Comparison of ENCODE assay signal across 16 cellular contexts in the genomic region with DNA sequence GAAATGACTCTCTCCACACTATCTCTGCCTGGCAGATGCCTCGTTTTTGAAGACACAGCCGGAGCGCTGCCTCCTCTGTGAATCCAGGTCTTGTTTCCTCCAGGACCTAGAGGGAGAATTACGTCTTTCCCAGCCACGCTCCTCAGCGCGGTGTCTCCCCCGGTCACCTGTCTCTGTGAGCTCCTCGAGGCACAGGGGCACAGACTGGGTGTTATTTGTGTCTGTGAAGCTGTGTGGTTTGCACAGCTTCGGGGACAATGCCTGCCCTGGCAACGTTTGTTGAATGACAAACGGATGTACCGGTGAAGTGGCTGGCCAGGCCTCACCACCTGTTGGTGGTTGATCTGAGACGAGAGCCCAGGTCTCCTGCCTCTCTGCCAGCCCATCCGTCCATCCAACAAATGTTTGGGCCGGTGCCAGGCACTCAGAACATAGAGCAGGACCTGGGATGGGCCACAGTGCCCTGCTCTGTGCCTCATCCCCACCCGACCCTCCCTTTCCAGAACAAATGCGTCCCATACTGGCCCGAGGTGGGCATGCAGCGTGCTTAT. TPM values are rescaled to one million over a fixed set of nuclear protein-coding genes. Genes with fewer than 3 reads are reported as not detected.
DNase-seq lines count a peak whose midpoint lies in the region; ATAC-seq and TF ChIP-seq lines count a peak whose summit lies in the region.
"Had no signal": no experiment of that assay in that cellular context is flagged by ENCODE, and none has a peak within 500 bp of the region (broad histone marks: within the 10 kb centered on the region; RNA-seq: fewer than 3 reads in every experiment).

No MANE protein-coding gene starts in this region.

- peak overlapping the region; percentile 83 for H3K27ac Mint-ChIP-seq in T-helper 2 cell treated with Interferon-gamma antibody and Interleukin-4, amounts not matched to agents 5 μg/mL and 100 μg/mL, for 36 hours
- peak overlapping the region; percentile 94 for H3K27ac Mint-ChIP-seq in memory B cell

- peak overlapping the region; percentile 59 for H3K4me3 Mint-ChIP-seq in T-helper 2 cell treated with Interferon-gamma antibody and Interleukin-4, amounts not matched to agents 5 μg/mL and 100 μg/mL, for 36 hours
- peak overlapping the region; percentile 99 for H3K4me3 Mint-ChIP-seq in memory B cell

- H3K27me3 ChIP-seq in left ventricle myocardium inferior (ENCODE audit: low read depth) (no peaks in the 10 kb centered on the region), upper lobe of right lung (no peaks in the 10 kb centered on the region)

- H3K36me3 Mint-ChIP-seq in T-helper 2 cell treated with Interferon-gamma antibody and Interleukin-4, amounts not matched to agents 5 μg/mL and 100 μg/mL, for 36 hours (ENCODE audit: low read depth) = peaks cover 85% of the 10 kb centered on the region
- peaks cover 63% of the 10 kb centered on the region for H3K36me3 Mint-ChIP-seq in memory B cell

- peaks cover 76% of the 10 kb centered on the region for H3K4me1 Mint-ChIP-seq in T-helper 2 cell treated with Interferon-gamma antibody and Interleukin-4, amounts not matched to agents 5 μg/mL and 100 μg/mL, for 36 hours (ENCODE audit: low read depth)
- H3K4me1 Mint-ChIP-seq in memory B cell = peaks cover 72% of the 10 kb centered on the region

- H3K4me3 ChIP-seq in left ventricle myocardium inferior (no peak overlapping the region), upper lobe of right lung (no peak overlapping the region)
- H3K4me3 ChIP-seq: prostate gland had no signal

- ATAC-seq in memory B cell (ENCODE audit: low read depth) (no peak), upper lobe of right lung (no peak), HG02852 (IDR thresholded peaks at IDR 0.05; ENCODE audit: unreplicated experiment) (no peak)

- H3K27ac ChIP-seq in left ventricle myocardium inferior (replicated peaks) (no peak overlapping the region), upper lobe of right lung (peak overlapping the region; percentile 17)
- H3K27ac ChIP-seq: prostate gland had no signal

- no peaks in the 10 kb centered on the region for H3K9me3 ChIP-seq in left ventricle myocardium inferior (replicated peaks)
- no peaks in the 10 kb centered on the region for H3K9me3 ChIP-seq in upper lobe of right lung
- H3K9me3 ChIP-seq: prostate gland had no signal

- no peaks in the 10 kb centered on the region for H3K36me3 ChIP-seq in left ventricle myocardium inferior
- H3K36me3 ChIP-seq in upper lobe of right lung = no peaks in the 10 kb centered on the region
- H3K36me3 ChIP-seq: prostate gland had no signal

- no peaks in the 10 kb centered on the region for H3K27me3 Mint-ChIP-seq in T-helper 2 cell treated with Interferon-gamma antibody and Interleukin-4, amounts not matched to agents 5 μg/mL and 100 μg/mL, for 36 hours (ENCODE audit: low read depth)
- no peaks in the 10 kb centered on the region for H3K27me3 Mint-ChIP-seq in memory B cell

- TF ChIP-seq CTCF in left ventricle myocardium inferior (IDR thresholded peaks at IDR 0.05; ENCODE audit: borderline replicate concordance) (no peak), upper lobe of right lung (IDR thresholded peaks at IDR 0.05) (no peak)

- intact Hi-C loops in cardiac septum (cut with DNase I) = no loop called here
- intact Hi-C loops in left ventricle myocardium inferior (cut with micrococcal nuclease) = no loop called here
- intact Hi-C loops in upper lobe of right lung (cut with DNase I) = no loop called here

- DNase-seq in cardiac septum (ENCODE audit: low spot score) (peak; percentile 71), left ventricle myocardium inferior (no peak), memory B cell (ENCODE audit: low spot score in 2 of 2) (peak in 1 of 2 donors; percentile 20), upper lobe of right lung (no peak), GF-D8 (lab: John Stamatoyannopoulos, UW) (no peak)
- no peak for DNase-seq in T-helper 2 cell treated with Interferon-gamma antibody and Interleukin-4, amounts not matched to agents 5 μg/mL and 100 μg/mL, for 36 hours (ENCODE audit: low spot score)
- DNase-seq in NK-92 treated with Interleukin-12 subunit alpha and Interleukin-12 subunit beta, amount 100 ng/mL, for 24 hours (lab: John Stamatoyannopoulos, UW) = no peak
- DNase-seq: central memory CD4-positive, alpha-beta T cell; GDM1; mammary epithelial cell; NCI-H226; stimulated activated CD4-positive, alpha-beta T cell treated with anti-CD3 and anti-CD28 coated beads, Interleukin-2, amount 100 ng/mL, for 48 hours had no signal

- H3K4me1 ChIP-seq in left ventricle myocardium inferior (peaks cover 59% of the 10 kb centered on the region), upper lobe of right lung (peaks cover 61% of the 10 kb centered on the region)

- no peaks in the 10 kb centered on the region for H3K9me3 Mint-ChIP-seq in T-helper 2 cell treated with Interferon-gamma antibody and Interleukin-4, amounts not matched to agents 5 μg/mL and 100 μg/mL, for 36 hours
- H3K9me3 Mint-ChIP-seq in memory B cell = no peaks in the 10 kb centered on the region

RNA-seq across cellular contexts. Expression of gene PTPN6, which starts 6.1 kb away (rescaled TPM):
- 7.0 TPM for total RNA-seq in cardiac septum
- 6.7 TPM for total RNA-seq in left ventricle myocardium inferior
- 154 TPM for total RNA-seq in upper lobe of right lung

RNA-seq across cellular contexts. Expression of gene PHB2, which starts 13.2 kb away (rescaled TPM):
- total RNA-seq in cardiac septum = 125 TPM
- 142 TPM for total RNA-seq in left ventricle myocardium inferior
- total RNA-seq in upper lobe of right lung = 126 TPM

RNA-seq across cellular contexts. Expression of gene C12orf57, which starts 13.4 kb away (rescaled TPM):
- total RNA-seq in cardiac septum (162 TPM), left ventricle myocardium inferior (227 TPM), upper lobe of right lung (197 TPM)

RNA-seq across cellular contexts. Expression of gene EMG1, which starts 13.5 kb away (rescaled TPM):
- total RNA-seq in cardiac septum (32.7 TPM), left ventricle myocardium inferior (44.3 TPM), upper lobe of right lung (35.6 TPM)

RNA-seq across cellular contexts. Expression of gene RNU7-1, which starts 13.6 kb away (rescaled TPM):
- total RNA-seq in cardiac septum = not detected
- total RNA-seq in left ventricle myocardium inferior = not detected
- total RNA-seq in upper lobe of right lung = not detected
- total RNA-seq: epithelial cell of proximal tubule, mammary epithelial cell, prostate gland, RPMI7951 had no signal

Comparison
In these comparisons a context has a peak if more than half of its experiments do, and no peak if none do; other contexts are left out.
1. RNA of gene PTPN6, which starts 6.1 kb away (total RNA-seq): 154 TPM in upper lobe of right lung (single experiment); 7.0 TPM in cardiac septum (single experiment) and 6.7 TPM in left ventricle myocardium inferior (single experiment); every median in the first group is over 10 times any median in the second.